Comparison of ENCODE assay signal across 9 cellular contexts in the genomic region with DNA sequence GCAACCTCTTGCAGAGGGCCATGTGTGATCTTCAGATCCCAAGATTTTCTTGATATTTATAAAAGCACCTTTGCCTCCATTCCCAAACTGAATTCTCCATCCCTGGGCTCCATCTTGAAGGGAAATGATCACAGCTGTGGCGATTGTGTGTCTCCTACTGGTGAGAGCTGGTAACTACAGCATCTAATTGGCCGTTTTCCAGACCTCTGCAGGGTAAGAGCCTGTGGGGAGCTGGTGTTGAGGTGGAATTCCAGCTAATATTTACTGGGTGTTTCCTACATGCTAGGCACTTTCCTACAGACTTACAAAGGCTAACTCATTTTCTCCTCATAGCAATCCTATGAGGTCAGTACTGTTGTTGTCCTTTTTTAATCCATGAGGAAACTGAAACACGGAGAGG. TPM values are rescaled to one million over a fixed set of nuclear protein-coding genes. Genes with fewer than 3 reads are reported as not detected.
A peak's percentile ranks its signal among the peaks of the same experiment; 100 is the strongest.
DNase-seq lines count a peak whose midpoint lies in the region; ATAC-seq and TF ChIP-seq lines count a peak whose summit lies in the region.
"Had no signal": no experiment of that assay in that cellular context is flagged by ENCODE, and none has a peak within 500 bp of the region (broad histone marks: within the 10 kb centered on the region; RNA-seq: fewer than 3 reads in every experiment).

No MANE protein-coding gene starts in this region.

- no peak overlapping the region for H3K4me3 ChIP-seq in A673 (ENCODE audit: low read depth, low read length, poor library complexity, severe bottlenecking)
- no peak overlapping the region for H3K4me3 ChIP-seq in astrocyte of the spinal cord (ENCODE audit: low read depth, low read length)
- no peak overlapping the region for H3K4me3 ChIP-seq in lung

- peak; percentile 77 for TF ChIP-seq CTCF in A673 (conservative IDR thresholded peaks at IDR 0.05; ENCODE audit: low read depth, low read length)
- peak; percentile 70 for TF ChIP-seq CTCF in astrocyte of the spinal cord (IDR thresholded peaks at IDR 0.05; ENCODE audit: low read depth, low read length)
- TF ChIP-seq CTCF in lung (IDR thresholded peaks at IDR 0.05; ENCODE audit: control extremely low read depth, extremely low read depth), result peak; percentile 35

- CTCF ChIA-PET in A673 (lab: Charles Lee), result interaction anchor here (1.1 kb wide), 2 partner anchors 66 to 101 kb away, joined by 4 read pairs; no protein-coding TSS in a partner anchor

- H3K36me3 ChIP-seq in A673 (ENCODE audit: insufficient read depth, low read length, poor library complexity, severe bottlenecking) (no peaks in the 10 kb centered on the region), lung (ENCODE audit: control insufficient read depth in 2 of 2, insufficient read depth in 2 of 2, low read length in 2 of 2) (no peaks in the 10 kb centered on the region)

- intact Hi-C loops in A673 (cut with micrococcal nuclease; ENCODE audit: unreplicated experiment), result no loop called here

- no peaks in the 10 kb centered on the region for H3K27me3 ChIP-seq in A673 (replicated peaks; ENCODE audit: insufficient read depth, low read depth, low read length, poor library complexity)
- H3K27me3 ChIP-seq in lung (ENCODE audit: control insufficient read depth, insufficient read depth), result no peaks in the 10 kb centered on the region

- no peak for ATAC-seq in lung (ENCODE audit: insufficient read depth, low FRiP score)

- WGBS in lung, 2 donors, result 19 to 38% methylated on average over 3 of the region's 3 CpGs

- H3K9me3 ChIP-seq in A673 (ENCODE audit: low read depth, low read length, poor library complexity, severe bottlenecking), result no peaks in the 10 kb centered on the region
- no peaks in the 10 kb centered on the region for H3K9me3 ChIP-seq in lung (ENCODE audit: control insufficient read depth in 2 of 2, insufficient read depth in 1 of 2, low read length in 1 of 2)

- POLR2A ChIA-PET in A673 (lab: Charles Lee; ENCODE audit: low non-redundant PET), result no interaction called here

- in situ Hi-C loops in astrocyte of the spinal cord (cut with HindIII; ENCODE audit: low sequenced_read_pairs), result no loop called here

- no peak overlapping the region for H3K27ac ChIP-seq in A673 (ENCODE audit: low read depth, low read length, poor library complexity, severe bottlenecking)
- H3K27ac ChIP-seq in lung (ENCODE audit: low read depth in 1 of 2, low read length in 1 of 2), result no peak overlapping the region

- DNase-seq in A673 (ENCODE audit: low spot score), result peak; percentile 77
- DNase-seq in ELF-1 (ENCODE audit: low read depth, low spot score), result peak; percentile 78
- peak; percentile 76 for DNase-seq in NCI-H1105 treated with DMSO at 0.1 percent for 48 hours (lab: John Stamatoyannopoulos, UW)
- peak; percentile 52 for DNase-seq in astrocyte of the spinal cord (ENCODE audit: low read depth, low spot score)
- DNase-seq in lung (ENCODE audit: low spot score), result peak; percentile 47
- no peak for DNase-seq in COLO668 (lab: John Stamatoyannopoulos, UW; ENCODE audit: unreplicated experiment)
- no peak for DNase-seq in cerebellar cortex (ENCODE audit: low spot score)
- DNase-seq in HPDE6-E6E7 (ENCODE audit: extremely low spot score), result no peak
- DNase-seq: left cardiac atrium had no signal

- H3K4me1 ChIP-seq in A673 (ENCODE audit: insufficient read depth, low read length, poor library complexity, severe bottlenecking), result no peaks in the 10 kb centered on the region
- H3K4me1 ChIP-seq in lung (ENCODE audit: control insufficient read depth in 2 of 2, insufficient read depth in 2 of 2, low read length in 2 of 2), result peaks cover 0 to 1% of the 10 kb centered on the region in 2 donors

- no TSS peak for BruUV-seq in A673 (replicated peaks; lab: Mats Ljungman, UMichigan)

RNA-seq across cellular contexts. Expression of gene FNDC1, which starts 59.2 kb away (rescaled TPM):
- total RNA-seq in A673 (2021) (not detected in 2 replicates), lung (1 to 10 TPM in 1 of 2 donors, under 1 TPM in 1; 0.40 to 8.6 TPM)
- polyA plus RNA-seq in lung, result under 1 TPM; 0.06 to 0.23 TPM

Comparison
In these comparisons a context has a peak if more than half of its experiments do, and no peak if none do; other contexts are left out.
1. DNase-seq: peak in A673 (single experiment), ELF-1 (single experiment), NCI-H1105 treated with DMSO at 0.1 percent for 48 hours (single experiment), astrocyte of the spinal cord (single experiment) and lung (single experiment); none in COLO668 (single experiment), cerebellar cortex (single experiment) and HPDE6-E6E7 (single experiment).
2. Peak in every context shown above with its lines, with median percentiles within 50 percentile points of each other: CTCF ChIP-seq.